Comparison of ENCODE assay signal across 1 cellular context in the genomic region with DNA sequence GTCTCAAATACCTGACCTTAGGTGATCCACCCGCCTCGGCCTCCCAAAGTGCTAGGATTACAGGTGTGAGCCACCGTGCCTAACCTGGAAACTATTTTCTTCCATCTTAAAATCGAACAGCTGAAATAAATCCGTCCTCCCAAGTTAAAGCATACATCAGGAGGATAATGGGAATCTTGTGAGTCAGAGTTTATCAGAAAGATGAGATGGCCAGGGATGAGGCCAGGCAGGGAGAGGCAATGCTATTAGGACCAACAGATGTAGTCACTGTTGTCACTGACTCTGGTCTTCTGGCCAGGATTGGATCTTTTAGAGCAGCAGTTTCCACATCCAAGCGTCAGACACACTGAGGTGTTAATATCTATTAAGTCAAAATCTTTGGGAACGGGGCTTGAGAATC.
TF ChIP-seq lines count a peak whose summit lies in the region.

No MANE protein-coding gene starts in this region.

TF ChIP-seq in H1, 55 proteins besides CTCF, POLR2A, EP300 and RAD21:
- TF ChIP-seq CEBPB (IDR thresholded peaks at IDR 0.05; ENCODE audit: low read depth, low read length) (no peak), TEAD4 (IDR thresholded peaks at IDR 0.05; ENCODE audit: low read depth, low read length) (no peak), RFX5 (IDR thresholded peaks at IDR 0.05; ENCODE audit: borderline replicate concordance, low read depth, low read length) (no peak), JUN (IDR thresholded peaks at IDR 0.05; ENCODE audit: low read depth, low read length) (no peak), POU5F1 (IDR thresholded peaks at IDR 0.05; ENCODE audit: low read depth, low read length) (no peak), KDM4A (IDR thresholded peaks at IDR 0.05; ENCODE audit: low read depth, low read length, severe bottlenecking) (no peak), PHF8 (conservative IDR thresholded peaks at IDR 0.05; ENCODE audit: low read depth, low read length) (no peak), NANOG (IDR thresholded peaks at IDR 0.05; ENCODE audit: insufficient read depth, low read depth, low read length, poor library complexity, severe bottlenecking) (no peak), CHD1 (IDR thresholded peaks at IDR 0.05; ENCODE audit: low read depth, low read length) (no peak), CBX5 (IDR thresholded peaks at IDR 0.05; ENCODE audit: low read depth, low read length) (no peak), BRCA1 (IDR thresholded peaks at IDR 0.05; ENCODE audit: low read depth, low read length) (no peak), FOSL1 (IDR thresholded peaks at IDR 0.05; ENCODE audit: insufficient read depth, low read depth, low read length) (no peak), RNF2 (IDR thresholded peaks at IDR 0.05; ENCODE audit: borderline replicate concordance, low read depth, low read length, missing control alignments, poor library complexity, severe bottlenecking) (no peak), YY1 (IDR thresholded peaks at IDR 0.05; ENCODE audit: low read depth, low read length) (no peak), CREB1 (IDR thresholded peaks at IDR 0.05) (no peak), EZH2 (IDR thresholded peaks at IDR 0.05; ENCODE audit: low read depth, low read length, severe bottlenecking) (no peak)
- TF ChIP-seq, protein P1, sequence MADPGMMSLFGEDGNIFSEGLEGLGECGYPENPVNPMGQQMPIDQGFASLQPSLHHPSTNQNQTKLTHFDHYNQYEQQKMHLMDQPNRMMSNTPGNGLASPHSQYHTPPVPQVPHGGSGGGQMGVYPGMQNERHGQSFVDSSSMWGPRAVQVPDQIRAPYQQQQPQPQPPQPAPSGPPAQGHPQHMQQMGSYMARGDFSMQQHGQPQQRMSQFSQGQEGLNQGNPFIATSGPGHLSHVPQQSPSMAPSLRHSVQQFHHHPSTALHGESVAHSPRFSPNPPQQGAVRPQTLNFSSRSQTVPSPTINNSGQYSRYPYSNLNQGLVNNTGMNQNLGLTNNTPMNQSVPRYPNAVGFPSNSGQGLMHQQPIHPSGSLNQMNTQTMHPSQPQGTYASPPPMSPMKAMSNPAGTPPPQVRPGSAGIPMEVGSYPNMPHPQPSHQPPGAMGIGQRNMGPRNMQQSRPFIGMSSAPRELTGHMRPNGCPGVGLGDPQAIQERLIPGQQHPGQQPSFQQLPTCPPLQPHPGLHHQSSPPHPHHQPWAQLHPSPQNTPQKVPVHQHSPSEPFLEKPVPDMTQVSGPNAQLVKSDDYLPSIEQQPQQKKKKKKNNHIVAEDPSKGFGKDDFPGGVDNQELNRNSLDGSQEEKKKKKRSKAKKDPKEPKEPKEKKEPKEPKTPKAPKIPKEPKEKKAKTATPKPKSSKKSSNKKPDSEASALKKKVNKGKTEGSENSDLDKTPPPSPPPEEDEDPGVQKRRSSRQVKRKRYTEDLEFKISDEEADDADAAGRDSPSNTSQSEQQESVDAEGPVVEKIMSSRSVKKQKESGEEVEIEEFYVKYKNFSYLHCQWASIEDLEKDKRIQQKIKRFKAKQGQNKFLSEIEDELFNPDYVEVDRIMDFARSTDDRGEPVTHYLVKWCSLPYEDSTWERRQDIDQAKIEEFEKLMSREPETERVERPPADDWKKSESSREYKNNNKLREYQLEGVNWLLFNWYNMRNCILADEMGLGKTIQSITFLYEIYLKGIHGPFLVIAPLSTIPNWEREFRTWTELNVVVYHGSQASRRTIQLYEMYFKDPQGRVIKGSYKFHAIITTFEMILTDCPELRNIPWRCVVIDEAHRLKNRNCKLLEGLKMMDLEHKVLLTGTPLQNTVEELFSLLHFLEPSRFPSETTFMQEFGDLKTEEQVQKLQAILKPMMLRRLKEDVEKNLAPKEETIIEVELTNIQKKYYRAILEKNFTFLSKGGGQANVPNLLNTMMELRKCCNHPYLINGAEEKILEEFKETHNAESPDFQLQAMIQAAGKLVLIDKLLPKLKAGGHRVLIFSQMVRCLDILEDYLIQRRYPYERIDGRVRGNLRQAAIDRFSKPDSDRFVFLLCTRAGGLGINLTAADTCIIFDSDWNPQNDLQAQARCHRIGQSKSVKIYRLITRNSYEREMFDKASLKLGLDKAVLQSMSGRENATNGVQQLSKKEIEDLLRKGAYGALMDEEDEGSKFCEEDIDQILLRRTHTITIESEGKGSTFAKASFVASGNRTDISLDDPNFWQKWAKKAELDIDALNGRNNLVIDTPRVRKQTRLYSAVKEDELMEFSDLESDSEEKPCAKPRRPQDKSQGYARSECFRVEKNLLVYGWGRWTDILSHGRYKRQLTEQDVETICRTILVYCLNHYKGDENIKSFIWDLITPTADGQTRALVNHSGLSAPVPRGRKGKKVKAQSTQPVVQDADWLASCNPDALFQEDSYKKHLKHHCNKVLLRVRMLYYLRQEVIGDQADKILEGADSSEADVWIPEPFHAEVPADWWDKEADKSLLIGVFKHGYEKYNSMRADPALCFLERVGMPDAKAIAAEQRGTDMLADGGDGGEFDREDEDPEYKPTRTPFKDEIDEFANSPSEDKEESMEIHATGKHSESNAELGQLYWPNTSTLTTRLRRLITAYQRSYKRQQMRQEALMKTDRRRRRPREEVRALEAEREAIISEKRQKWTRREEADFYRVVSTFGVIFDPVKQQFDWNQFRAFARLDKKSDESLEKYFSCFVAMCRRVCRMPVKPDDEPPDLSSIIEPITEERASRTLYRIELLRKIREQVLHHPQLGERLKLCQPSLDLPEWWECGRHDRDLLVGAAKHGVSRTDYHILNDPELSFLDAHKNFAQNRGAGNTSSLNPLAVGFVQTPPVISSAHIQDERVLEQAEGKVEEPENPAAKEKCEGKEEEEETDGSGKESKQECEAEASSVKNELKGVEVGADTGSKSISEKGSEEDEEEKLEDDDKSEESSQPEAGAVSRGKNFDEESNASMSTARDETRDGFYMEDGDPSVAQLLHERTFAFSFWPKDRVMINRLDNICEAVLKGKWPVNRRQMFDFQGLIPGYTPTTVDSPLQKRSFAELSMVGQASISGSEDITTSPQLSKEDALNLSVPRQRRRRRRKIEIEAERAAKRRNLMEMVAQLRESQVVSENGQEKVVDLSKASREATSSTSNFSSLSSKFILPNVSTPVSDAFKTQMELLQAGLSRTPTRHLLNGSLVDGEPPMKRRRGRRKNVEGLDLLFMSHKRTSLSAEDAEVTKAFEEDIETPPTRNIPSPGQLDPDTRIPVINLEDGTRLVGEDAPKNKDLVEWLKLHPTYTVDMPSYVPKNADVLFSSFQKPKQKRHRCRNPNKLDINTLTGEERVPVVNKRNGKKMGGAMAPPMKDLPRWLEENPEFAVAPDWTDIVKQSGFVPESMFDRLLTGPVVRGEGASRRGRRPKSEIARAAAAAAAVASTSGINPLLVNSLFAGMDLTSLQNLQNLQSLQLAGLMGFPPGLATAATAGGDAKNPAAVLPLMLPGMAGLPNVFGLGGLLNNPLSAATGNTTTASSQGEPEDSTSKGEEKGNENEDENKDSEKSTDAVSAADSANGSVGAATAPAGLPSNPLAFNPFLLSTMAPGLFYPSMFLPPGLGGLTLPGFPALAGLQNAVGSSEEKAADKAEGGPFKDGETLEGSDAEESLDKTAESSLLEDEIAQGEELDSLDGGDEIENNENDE (IDR thresholded peaks at IDR 0.05; ENCODE audit: insufficient replicate concordance, low read length), result no peak
